In genomic region chr17:80262775-80263244, GRCh38 we compare ENCODE assay signal across 9 cellular contexts. TPM values are rescaled to one million over a fixed set of nuclear protein-coding genes. Genes with fewer than 3 reads are reported as not detected.
DNase-seq lines count a peak whose midpoint lies in the region; ATAC-seq and TF ChIP-seq lines count a peak whose summit lies in the region.
"Had no signal": no experiment of that assay in that cellular context is flagged by ENCODE, and none has a peak within 500 bp of the region (broad histone marks: within the 10 kb centered on the region; RNA-seq: fewer than 3 reads in every experiment).

No MANE protein-coding gene starts in this region.

- H3K4me3 ChIP-seq in CD4-positive, alpha-beta memory T cell (ENCODE audit: low read length in 2 of 2) = peak overlapping the region in 1 of 2 donors; percentile 92
- H3K4me3 ChIP-seq in OCI-LY1 (ENCODE audit: low read depth, low read length, poor library complexity, severe bottlenecking) (peak overlapping the region; percentile 46), psoas muscle (peak overlapping the region; percentile 96)

- 33 to 64% (median 48%) methylated on average over 8 of the region's 8 CpGs for WGBS in psoas muscle, 3 donors

- H3K4me2 ChIP-seq in OCI-LY1 (ENCODE audit: low read length) = peak overlapping the region; percentile 66

- TF ChIP-seq CTCF in OCI-LY1 (IDR thresholded peaks at IDR 0.05; ENCODE audit: low read length) = no peak
- TF ChIP-seq CTCF in psoas muscle (IDR thresholded peaks at IDR 0.05) = no peak

- H3K9me3 ChIP-seq in CD4-positive, alpha-beta memory T cell (ENCODE audit: control insufficient read depth in 1 of 2, low read length in 2 of 2) = no peaks in the 10 kb centered on the region
- no peaks in the 10 kb centered on the region for H3K9me3 ChIP-seq in OCI-LY1 (ENCODE audit: low read length)
- no peaks in the 10 kb centered on the region for H3K9me3 ChIP-seq in psoas muscle

- H3K9ac ChIP-seq in OCI-LY1 (ENCODE audit: low read length) = no peak overlapping the region; the same call in 1 of the 2 replicates

- H3K4me1 Mint-ChIP-seq in CD4-positive, alpha-beta memory T cell = peaks cover 41 to 77% (median 43%) of the 10 kb centered on the region in 4 donors

- no peaks in the 10 kb centered on the region for H3K9me2 ChIP-seq in OCI-LY1 (ENCODE audit: low read depth, low read length)

- CTCF ChIA-PET in CD4-positive, alpha-beta memory T cell (lab: Charles Lee; ENCODE audit: partially characterized antibody) = interaction anchor here (5.9 kb wide), 1 partner anchor 67 kb away, joined by 22 read pairs; no protein-coding TSS in a partner anchor

- intact Hi-C loops in CD4-positive, alpha-beta memory T cell (cut with micrococcal nuclease) = loop anchor here (1.0 kb wide), 1 partner anchor 44 kb away; no protein-coding TSS in a partner anchor
- intact Hi-C loops in psoas muscle (cut with DNase I) = loop anchor here (5.0 kb wide), 2 partner anchors 46 to 111 kb away; no protein-coding TSS in a partner anchor

- no peak for DNase-seq in CD4-positive, alpha-beta memory T cell
- DNase-seq in psoas muscle = no peak
- no peak for DNase-seq in NCI-H1092 treated with DMSO at 0.1 percent for 48 hours (lab: John Stamatoyannopoulos, UW)
- no peak for DNase-seq in NCI-H1105 treated with DMSO at 0.1 percent for 48 hours (lab: John Stamatoyannopoulos, UW)
- no peak for DNase-seq in NCI-H69 (lab: John Stamatoyannopoulos, UW)
- DNase-seq: NCI-H226 had no signal

- peak overlapping the region in 5 of 7 donors; percentile 97 to 98 (median 98) for H3K27ac Mint-ChIP-seq in CD4-positive, alpha-beta memory T cell

- no peak overlapping the region for H2AFZ ChIP-seq in OCI-LY1 (ENCODE audit: low read length)

- ATAC-seq in esophagus mucosa (peak; percentile 9), psoas muscle (no peak), GM21528 (IDR thresholded peaks at IDR 0.05; ENCODE audit: low FRiP score, unreplicated experiment) (no peak)

- POLR2A ChIA-PET in CD4-positive, alpha-beta memory T cell (lab: Charles Lee; ENCODE audit: partially characterized antibody) = interaction anchor here (0.8 to 7.9 kb wide), 9 partner anchors 9 to 66 kb away, joined by 3 to 71 read pairs (median 9); partner anchors contain the start of genes SGSH and SLC26A11

- peaks cover 0 to 2% (median 0%) of the 10 kb centered on the region in 8 donors for H3K9me3 Mint-ChIP-seq in CD4-positive, alpha-beta memory T cell

- H3K27ac ChIP-seq in CD4-positive, alpha-beta memory T cell (ENCODE audit: low read depth, low read length) = peak overlapping the region; percentile 67
- H3K27ac ChIP-seq in OCI-LY1 (ENCODE audit: low read depth, low read length, poor library complexity, severe bottlenecking) (peak overlapping the region; percentile 60), psoas muscle (peak overlapping the region; percentile 95)

- H3K79me2 ChIP-seq in OCI-LY1 (ENCODE audit: insufficient read depth, low read length) = no peaks in the 10 kb centered on the region

- H3K27me3 ChIP-seq in CD4-positive, alpha-beta memory T cell (ENCODE audit: insufficient read depth, low read length) = no peaks in the 10 kb centered on the region
- H3K27me3 ChIP-seq in OCI-LY1 (ENCODE audit: insufficient read depth, low read length) = no peaks in the 10 kb centered on the region
- no peaks in the 10 kb centered on the region for H3K27me3 ChIP-seq in psoas muscle (ENCODE audit: insufficient read depth in 3 of 3, low read length in 2 of 3)

- peaks cover 68% of the 10 kb centered on the region for H3K4me1 ChIP-seq in CD4-positive, alpha-beta memory T cell (ENCODE audit: insufficient read depth, low read length)
- H3K4me1 ChIP-seq in OCI-LY1 (ENCODE audit: insufficient read depth, low read length, severe bottlenecking) (peaks cover 47% of the 10 kb centered on the region), psoas muscle (peaks cover 29% of the 10 kb centered on the region)

- H3K36me3 Mint-ChIP-seq in CD4-positive, alpha-beta memory T cell = peaks cover 11 to 32% of the 10 kb centered on the region in 2 donors

- H3F3A ChIP-seq in OCI-LY1 (ENCODE audit: insufficient read depth, low read length) = 0 out of 2 replicates have a peak, but pooled peaks cover 5% of the 10 kb centered on the region

- no peaks in the 10 kb centered on the region for H4K20me1 ChIP-seq in OCI-LY1 (ENCODE audit: insufficient read depth, low read length)

- H3K36me3 ChIP-seq in CD4-positive, alpha-beta memory T cell (ENCODE audit: insufficient read depth, low read length) = peaks cover 11% of the 10 kb centered on the region
- H3K36me3 ChIP-seq in OCI-LY1 (ENCODE audit: insufficient read depth, low read length) (no peaks in the 10 kb centered on the region), psoas muscle (ENCODE audit: insufficient read depth in 1 of 2, low read depth in 1 of 2) (peaks cover 0 to 32% of the 10 kb centered on the region in 2 donors)

- peak overlapping the region in 7 of 8 donors; percentile 90 to 99 (median 96) for H3K4me3 Mint-ChIP-seq in CD4-positive, alpha-beta memory T cell

- no peaks in the 10 kb centered on the region for H3K27me3 Mint-ChIP-seq in CD4-positive, alpha-beta memory T cell

RNA-seq across cellular contexts. Expression of gene RNF213, which starts 2.2 kb away (rescaled TPM):
- total RNA-seq in CD4-positive, alpha-beta memory T cell = 100 to 1,000 TPM; 367 to 399 TPM
- polyA plus RNA-seq in CD4-positive, alpha-beta memory T cell = 10 to 100 TPM; 11.2 to 67.9 TPM
- total RNA-seq in esophagus mucosa = 59.9 TPM
- total RNA-seq in psoas muscle = 10 to 100 TPM; 33.7 to 42.0 (median 35.4) TPM
- 10 to 100 TPM; 10.2 to 26.9 (median 15.8) TPM for polyA plus RNA-seq in psoas muscle

RNA-seq across cellular contexts. Expression of gene SLC26A11, which starts 42.6 kb away (rescaled TPM):
- 100 to 1,000 TPM; 121 to 126 TPM for total RNA-seq in CD4-positive, alpha-beta memory T cell
- 10 to 100 TPM in 1 of 2 donors, 1 to 10 TPM in 1; 6.3 to 10.6 TPM for polyA plus RNA-seq in CD4-positive, alpha-beta memory T cell
- total RNA-seq in esophagus mucosa (7.2 TPM), psoas muscle (1 to 10 TPM; 3.2 to 5.1 (median 3.8) TPM)
- 1 to 10 TPM; 2.2 to 3.2 (median 2.2) TPM for polyA plus RNA-seq in psoas muscle

RNA-seq across cellular contexts. Expression of gene SGSH, which starts 42.7 kb away (rescaled TPM):
- 100 to 1,000 TPM; 189 to 198 TPM for total RNA-seq in CD4-positive, alpha-beta memory T cell
- 10 to 100 TPM; 37.8 to 58.6 TPM for polyA plus RNA-seq in CD4-positive, alpha-beta memory T cell
- total RNA-seq in esophagus mucosa = 18.9 TPM
- 10 to 100 TPM in 3 of 4 donors, 1 to 10 TPM in 1; 4.9 to 16.6 (median 13.0) TPM for total RNA-seq in psoas muscle
- polyA plus RNA-seq in psoas muscle = 1 to 10 TPM; 4.7 to 5.6 (median 4.8) TPM

Comparison
In these comparisons a context has a peak if more than half of its experiments do, and no peak if none do; other contexts are left out.
1. RNA of gene SLC26A11, which starts 42.6 kb away (total RNA-seq): 121 to 126 TPM in CD4-positive, alpha-beta memory T cell; 7.2 TPM in esophagus mucosa (single experiment) and 3.2 to 5.1 TPM in psoas muscle; every median in the first group is over 10 times any median in the second.
2. Peak in every context shown above with its lines, with median percentiles within 50 percentile points of each other: H3K27ac ChIP-seq.